In genomic region chr5:87231037-87231808, GRCh38 we compare ENCODE assay signal across 13 cellular contexts. TPM values are rescaled to one million over a fixed set of nuclear protein-coding genes. Genes with fewer than 3 reads are reported as not detected.
DNase-seq lines count a peak whose midpoint lies in the region; ATAC-seq, FAIRE-seq and TF ChIP-seq lines count a peak whose summit lies in the region.
"Had no signal": no experiment of that assay in that cellular context is flagged by ENCODE, and none has a peak within 500 bp of the region (broad histone marks: within the 10 kb centered on the region; RNA-seq: fewer than 3 reads in every experiment).

No MANE protein-coding gene starts in this region.

- peak; percentile 97 for FAIRE-seq in GM12892 (lab: Jason Lieb, UNC)

- DNase-seq in GM12892 (ENCODE audit: insufficient read length), result no peak
- DNase-seq in activated naive CD8-positive, alpha-beta T cell treated with anti-CD3 and anti-CD28 coated beads, Interleukin-2, amount 50 U/mL, for 24 hours, result no peak
- DNase-seq in activated T-helper 1 cell treated with anti-CD3 and anti-CD28 coated beads, Interleukin-12 subunit alpha, Interleukin-12 subunit beta, Interleukin-2, Interleukin-4 antibody, amounts not matched to agents 30 ng/mL and 10 ng/mL and 1 ng/mL, durations not matched to agents 14 hours and 24 hours and 36 hours (ENCODE audit: low spot score), result no peak
- DNase-seq in ACHN, result no peak
- no peak for DNase-seq in neural progenitor cell (ENCODE audit: low spot score)
- DNase-seq in erythroblast (lab: John Stamatoyannopoulos, UW), result no peak
- DNase-seq: activated naive CD8-positive, alpha-beta T cell treated with anti-CD3 and anti-CD28 coated beads, Interleukin-2, amount 10 ng/mL, durations not matched to agents 7 days and 5 days; NCI-H1105 had no signal

- in situ Hi-C loops in ACHN (cut with HindIII; ENCODE audit: low pct_ligation_motif_present, low pct_unique_long_range_greater_than_20kb, low sequenced_read_pairs), result no loop called here

- H3K9me3 Mint-ChIP-seq in activated naive CD8-positive, alpha-beta T cell treated with anti-CD3 and anti-CD28 coated beads, Interleukin-2, amount 50 U/mL, for 24 hours, result no peaks in the 10 kb centered on the region
- no peaks in the 10 kb centered on the region for H3K9me3 Mint-ChIP-seq in activated T-helper 1 cell treated with anti-CD3 and anti-CD28 coated beads, Interleukin-12 subunit alpha, Interleukin-12 subunit beta, Interleukin-2, Interleukin-4 antibody, amounts not matched to agents 30 ng/mL and 10 ng/mL and 1 ng/mL, durations not matched to agents 14 hours and 24 hours and 36 hours
- H3K9me3 Mint-ChIP-seq in neural progenitor cell, result no peaks in the 10 kb centered on the region
- H3K9me3 Mint-ChIP-seq: activated naive CD8-positive, alpha-beta T cell treated with anti-CD3 and anti-CD28 coated beads, Interleukin-2, amount 10 ng/mL, durations not matched to agents 7 days and 5 days; CD14-positive monocyte; naive thymus-derived CD4-positive, alpha-beta T cell; T-cell had no signal

- no peaks in the 10 kb centered on the region for H3K36me3 Mint-ChIP-seq in activated naive CD8-positive, alpha-beta T cell treated with anti-CD3 and anti-CD28 coated beads, Interleukin-2, amount 50 U/mL, for 24 hours (ENCODE audit: low read depth)
- no peaks in the 10 kb centered on the region for H3K36me3 Mint-ChIP-seq in activated T-helper 1 cell treated with anti-CD3 and anti-CD28 coated beads, Interleukin-12 subunit alpha, Interleukin-12 subunit beta, Interleukin-2, Interleukin-4 antibody, amounts not matched to agents 30 ng/mL and 10 ng/mL and 1 ng/mL, durations not matched to agents 14 hours and 24 hours and 36 hours (ENCODE audit: low read depth)
- H3K36me3 Mint-ChIP-seq in neural progenitor cell, result no peaks in the 10 kb centered on the region
- H3K36me3 Mint-ChIP-seq: activated naive CD8-positive, alpha-beta T cell treated with anti-CD3 and anti-CD28 coated beads, Interleukin-2, amount 10 ng/mL, durations not matched to agents 7 days and 5 days; CD14-positive monocyte; naive thymus-derived CD4-positive, alpha-beta T cell; T-cell had no signal

- no peaks in the 10 kb centered on the region for H3K9me3 ChIP-seq in neural progenitor cell (ENCODE audit: low read depth)

- no peak for TF ChIP-seq CTCF in neural progenitor cell (IDR thresholded peaks at IDR 0.05)

- TF ChIP-seq POLR2A in GM12892 (IDR thresholded peaks at IDR 0.05; ENCODE audit: low read depth, low read length) (no peak), erythroblast (IDR thresholded peaks at IDR 0.05; ENCODE audit: low read length) (no peak)

- no peak overlapping the region for H3K4me2 ChIP-seq in neural progenitor cell

- H3K4me3 Mint-ChIP-seq in activated naive CD8-positive, alpha-beta T cell treated with anti-CD3 and anti-CD28 coated beads, Interleukin-2, amount 50 U/mL, for 24 hours, result no peak overlapping the region
- no peak overlapping the region for H3K4me3 Mint-ChIP-seq in activated T-helper 1 cell treated with anti-CD3 and anti-CD28 coated beads, Interleukin-12 subunit alpha, Interleukin-12 subunit beta, Interleukin-2, Interleukin-4 antibody, amounts not matched to agents 30 ng/mL and 10 ng/mL and 1 ng/mL, durations not matched to agents 14 hours and 24 hours and 36 hours
- no peak overlapping the region for H3K4me3 Mint-ChIP-seq in neural progenitor cell
- H3K4me3 Mint-ChIP-seq: activated naive CD8-positive, alpha-beta T cell treated with anti-CD3 and anti-CD28 coated beads, Interleukin-2, amount 10 ng/mL, durations not matched to agents 7 days and 5 days; CD14-positive monocyte; naive thymus-derived CD4-positive, alpha-beta T cell; T-cell had no signal

- no peaks in the 10 kb centered on the region for H3K79me2 ChIP-seq in neural progenitor cell (ENCODE audit: low read depth)

- no peak overlapping the region for H3K4me3 ChIP-seq in neural progenitor cell

- no peak overlapping the region for H3K27ac ChIP-seq in neural progenitor cell

- H3K27me3 ChIP-seq in neural progenitor cell, result no peaks in the 10 kb centered on the region

- intact Hi-C loops in activated T-helper 1 cell treated with anti-CD3 and anti-CD28 coated beads, Interleukin-12 subunit alpha, Interleukin-12 subunit beta, Interleukin-2, Interleukin-4 antibody, amounts not matched to agents 30 ng/mL and 10 ng/mL and 1 ng/mL, durations not matched to agents 14 hours and 24 hours and 36 hours (cut with micrococcal nuclease), result loop anchor here (1.0 to 5.0 kb wide), 4 partner anchors 36 to 314 kb away; partner anchors contain the start of gene RASA1

- no peak overlapping the region for H3K9ac ChIP-seq in neural progenitor cell

- no peaks in the 10 kb centered on the region for H4K20me1 ChIP-seq in neural progenitor cell (ENCODE audit: low read depth)

- ATAC-seq in GM19452 (IDR thresholded peaks at IDR 0.05; ENCODE audit: unreplicated experiment) (peak; percentile 96), HG03039 (IDR thresholded peaks at IDR 0.05; ENCODE audit: unreplicated experiment) (peak; percentile 93)
- ATAC-seq in activated naive CD8-positive, alpha-beta T cell treated with anti-CD3 and anti-CD28 coated beads, Interleukin-2, amount 50 U/mL, for 24 hours, result peak; percentile 84
- ATAC-seq: naive thymus-derived CD4-positive, alpha-beta T cell had no signal

- no peak overlapping the region for H2AFZ ChIP-seq in neural progenitor cell (replicated peaks)

- no peaks in the 10 kb centered on the region for H3K36me3 ChIP-seq in neural progenitor cell

- H3F3A ChIP-seq in neural progenitor cell (ENCODE audit: low read depth), result no peaks in the 10 kb centered on the region

- H3K4me1 Mint-ChIP-seq in activated naive CD8-positive, alpha-beta T cell treated with anti-CD3 and anti-CD28 coated beads, Interleukin-2, amount 50 U/mL, for 24 hours, result peaks cover 7% of the 10 kb centered on the region
- peaks cover 5% of the 10 kb centered on the region for H3K4me1 Mint-ChIP-seq in activated T-helper 1 cell treated with anti-CD3 and anti-CD28 coated beads, Interleukin-12 subunit alpha, Interleukin-12 subunit beta, Interleukin-2, Interleukin-4 antibody, amounts not matched to agents 30 ng/mL and 10 ng/mL and 1 ng/mL, durations not matched to agents 14 hours and 24 hours and 36 hours (ENCODE audit: low read depth)
- H3K4me1 Mint-ChIP-seq in neural progenitor cell, result no peaks in the 10 kb centered on the region
- H3K4me1 Mint-ChIP-seq: activated naive CD8-positive, alpha-beta T cell treated with anti-CD3 and anti-CD28 coated beads, Interleukin-2, amount 10 ng/mL, durations not matched to agents 7 days and 5 days; CD14-positive monocyte had no signal

- H3K27ac Mint-ChIP-seq in activated naive CD8-positive, alpha-beta T cell treated with anti-CD3 and anti-CD28 coated beads, Interleukin-2, amount 50 U/mL, for 24 hours, result no peak overlapping the region
- no peak overlapping the region for H3K27ac Mint-ChIP-seq in activated T-helper 1 cell treated with anti-CD3 and anti-CD28 coated beads, Interleukin-12 subunit alpha, Interleukin-12 subunit beta, Interleukin-2, Interleukin-4 antibody, amounts not matched to agents 30 ng/mL and 10 ng/mL and 1 ng/mL, durations not matched to agents 14 hours and 24 hours and 36 hours
- no peak overlapping the region for H3K27ac Mint-ChIP-seq in neural progenitor cell
- H3K27ac Mint-ChIP-seq: activated naive CD8-positive, alpha-beta T cell treated with anti-CD3 and anti-CD28 coated beads, Interleukin-2, amount 10 ng/mL, durations not matched to agents 7 days and 5 days; CD14-positive monocyte; naive thymus-derived CD4-positive, alpha-beta T cell; T-cell had no signal

- H3K4me1 ChIP-seq in neural progenitor cell, result no peaks in the 10 kb centered on the region

- no peaks in the 10 kb centered on the region for H3K27me3 Mint-ChIP-seq in activated naive CD8-positive, alpha-beta T cell treated with anti-CD3 and anti-CD28 coated beads, Interleukin-2, amount 50 U/mL, for 24 hours
- H3K27me3 Mint-ChIP-seq in activated T-helper 1 cell treated with anti-CD3 and anti-CD28 coated beads, Interleukin-12 subunit alpha, Interleukin-12 subunit beta, Interleukin-2, Interleukin-4 antibody, amounts not matched to agents 30 ng/mL and 10 ng/mL and 1 ng/mL, durations not matched to agents 14 hours and 24 hours and 36 hours (ENCODE audit: insufficient read depth), result peaks cover 3% of the 10 kb centered on the region
- H3K27me3 Mint-ChIP-seq in neural progenitor cell (ENCODE audit: insufficient read depth, low read depth), result peaks cover 2% of the 10 kb centered on the region
- H3K27me3 Mint-ChIP-seq: activated naive CD8-positive, alpha-beta T cell treated with anti-CD3 and anti-CD28 coated beads, Interleukin-2, amount 10 ng/mL, durations not matched to agents 7 days and 5 days; T-cell had no signal

RNA-seq across cellular contexts. Expression of gene RASA1, which starts 36.5 kb away (rescaled TPM):
- 19.7 TPM for polyA plus RNA-seq in GM12892 (2012; ENCODE audit: missing spikeins)
- total RNA-seq in activated T-helper 1 cell treated with anti-CD3 and anti-CD28 coated beads, Interleukin-12 subunit alpha, Interleukin-12 subunit beta, Interleukin-2, Interleukin-4 antibody, amounts not matched to agents 30 ng/mL and 10 ng/mL and 1 ng/mL, durations not matched to agents 14 hours and 24 hours and 36 hours, result 20.7 and 21.3 TPM in 2 replicates
- total RNA-seq in neural progenitor cell (ENCODE audit: low replicate concordance), result 42.4 and 60.9 TPM in 2 replicates
